Comparison of ENCODE assay signal across 1 cellular context in genomic region chr2:128315122-128315828, GRCh38.
TF ChIP-seq lines count a peak whose summit lies in the region.

No MANE protein-coding gene starts in this region.

TF ChIP-seq in IMR-90, 13 proteins besides CTCF, POLR2A, EP300 and RAD21 (continued from another document):
- no peak for TF ChIP-seq USF2 (IDR thresholded peaks at IDR 0.05; ENCODE audit: low read depth, low read length)
- no peak for TF ChIP-seq CEBPB (IDR thresholded peaks at IDR 0.05; ENCODE audit: low read depth, low read length)
- TF ChIP-seq NFE2L2 (IDR thresholded peaks at IDR 0.05; ENCODE audit: low read depth, low read length): no peak
- no peak for TF ChIP-seq SMC3 (IDR thresholded peaks at IDR 0.05; ENCODE audit: low read depth, low read length)
- TF ChIP-seq CHD1 (IDR thresholded peaks at IDR 0.05; ENCODE audit: low read depth, low read length): no peak
- TF ChIP-seq RFX5 (IDR thresholded peaks at IDR 0.05; ENCODE audit: low read depth, low read length): no peak
